32 cellular contexts compared by ENCODE assay signal in genomic region chr10:49400365-49400764, GRCh38. TPM values are rescaled to one million over a fixed set of nuclear protein-coding genes. Genes with fewer than 3 reads are reported as not detected.
"Had no signal": no experiment of that assay in that cellular context is flagged by ENCODE, and none has a peak within 500 bp of the region (broad histone marks: within the 10 kb centered on the region; RNA-seq: fewer than 3 reads in every experiment).

No MANE protein-coding gene starts in this region.

- H3K27ac ChIP-seq: brain microvascular endothelial cell, esophagus muscularis mucosa, foreskin keratinocyte, gastrocnemius medialis, heart left ventricle, WERI-Rb-1 had no signal

- H3K4me1 ChIP-seq: foreskin keratinocyte had no signal

- ATAC-seq: activated naive CD4-positive, alpha-beta T cell treated with anti-CD3 and anti-CD28 coated beads, Interleukin-2, amount 50 U/mL, for 72 hours; activated T-cell treated with anti-CD3 and anti-CD28 coated beads, Interleukin-2, amount 50 U/mL, for 4 hours; activated T-helper 17 cell treated with anti-CD3 and anti-CD28 coated beads, Interleukin-2, amount 50 U/mL, for 72 hours; foreskin keratinocyte; gastrocnemius medialis; heart left ventricle; T-helper 17 cell had no signal

- H3K36me3 ChIP-seq: brain microvascular endothelial cell, esophagus muscularis mucosa, gastrocnemius medialis, heart left ventricle, WERI-Rb-1 had no signal

- H3K4me3 ChIP-seq: esophagus muscularis mucosa, gastrocnemius medialis, heart left ventricle had no signal

- DNase-seq: activated B cell treated with CpG ODN at 0.5 μM for 24 hours; activated CD4-positive, alpha-beta T cell treated with anti-CD3 and anti-CD28 coated beads for 48 hours; activated CD4-positive, alpha-beta T cell treated with anti-CD3 and anti-CD28 coated beads, Interleukin-2, amount 50 U/mL, for 1 hour; activated CD4-positive, alpha-beta T cell treated with anti-CD3 and anti-CD28 coated beads, Interleukin-2, amount 50 U/mL, for 48 hours; activated gamma-delta T cell; activated naive CD4-positive, alpha-beta T cell; activated naive CD4-positive, alpha-beta T cell treated with anti-CD3 and anti-CD28 coated beads, Interleukin-2, amount 10 ng/mL, durations not matched to agents 7 days and 5 days; activated T-cell treated with anti-CD3 and anti-CD28 coated beads, Interleukin-2, amount 50 U/mL, for 4 hours; amniotic stem cell; anterior cingulate cortex; brain microvascular endothelial cell; effector memory CD4-positive, alpha-beta T cell; endodermal cell; erythroblast; foreskin keratinocyte; gastrocnemius medialis; glutamatergic neuron; heart left ventricle; T-helper 1 cell; T-helper 17 cell; T1000; WERI-Rb-1 had no signal

- H3K9me3 ChIP-seq: esophagus muscularis mucosa, gastrocnemius medialis, heart left ventricle had no signal

- FAIRE-seq: astrocyte, bronchial epithelial cell, colon had no signal

RNA-seq across cellular contexts. Expression of gene DRGX, which starts 4.5 kb away (rescaled TPM):
- total RNA-seq: activated B cell treated with CpG ODN at 0.5 μM for 24 hours; activated naive CD4-positive, alpha-beta T cell treated with anti-CD3 and anti-CD28 coated beads, Interleukin-2, amount 50 U/mL, for 72 hours; activated T-cell treated with anti-CD3 and anti-CD28 coated beads, Interleukin-2, amount 50 U/mL, for 4 hours; activated T-helper 17 cell treated with anti-CD3 and anti-CD28 coated beads, Interleukin-2, amount 50 U/mL, for 72 hours; astrocyte; bronchial epithelial cell; cardiac septum; chondrocyte; dermis microvascular lymphatic vessel endothelial cell; endodermal cell; esophagus muscularis mucosa; foreskin keratinocyte; gastrocnemius medialis; heart left ventricle; T-helper 17 cell had no signal
- polyA plus RNA-seq: adipose tissue, foreskin keratinocyte, heart left ventricle had no signal
